In the genomic region with DNA sequence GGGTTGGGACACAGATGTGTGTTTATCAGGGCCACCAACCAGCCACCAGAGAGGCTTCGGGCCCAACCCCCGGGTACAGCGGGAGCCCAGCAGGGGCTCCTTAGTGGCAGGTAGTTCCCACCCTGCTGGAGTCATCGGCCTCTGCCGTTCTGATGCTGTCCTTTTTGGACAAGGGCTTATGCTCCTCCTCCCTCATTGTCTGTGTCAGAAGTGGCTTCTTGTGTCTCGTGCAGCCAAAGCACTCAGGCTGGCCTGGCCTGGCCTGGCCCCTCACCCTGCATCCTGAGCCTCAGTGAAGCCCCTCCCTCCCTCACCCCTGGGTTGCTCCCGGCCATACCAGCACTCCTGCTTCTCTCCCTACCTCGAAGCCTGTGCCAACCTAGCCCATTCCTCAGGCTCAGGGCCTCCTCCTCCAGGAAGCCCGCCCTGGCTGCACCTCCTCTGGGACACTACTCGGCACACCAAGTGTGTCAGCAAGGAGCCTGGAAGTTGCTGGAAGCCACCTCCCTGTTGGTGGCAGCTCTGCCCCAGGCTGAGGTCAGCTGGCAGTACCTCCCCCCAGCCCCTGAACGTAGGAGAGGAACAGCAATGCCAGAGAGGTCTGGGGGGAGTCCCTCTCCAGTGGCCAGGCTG, we compare ENCODE assay signal across 2 cellular contexts.
TF ChIP-seq lines count a peak whose summit lies in the region.

No MANE protein-coding gene starts in this region.

TF ChIP-seq in A549, 52 proteins besides CTCF, POLR2A, EP300 and RAD21:
- TF ChIP-seq ZFP36 (IDR thresholded peaks at IDR 0.05; ENCODE audit: borderline replicate concordance, partially characterized antibody) (peak; percentile 88), KDM1A (IDR thresholded peaks at IDR 0.05; ENCODE audit: low read depth) (no peak)

TF ChIP-seq in K562, 482 proteins besides CTCF, POLR2A, EP300 and RAD21:
- TF ChIP-seq TRIM28 (IDR thresholded peaks at IDR 0.05) (no peak), RCOR1 (IDR thresholded peaks at IDR 0.05; ENCODE audit: borderline replicate concordance in 1 of 2, low read depth in 2 of 2, low read length in 2 of 2) (0 out of 4 replicates have a peak, but pooled peaks of 1 of the 2 experiments have one; percentile 15), CBX1 (IDR thresholded peaks at IDR 0.05; ENCODE audit: low read depth) (0 out of 2 replicates have a peak, but pooled peaks have one; percentile 40), PTBP1 (IDR thresholded peaks at IDR 0.05; ENCODE audit: low read depth, low read length) (0 out of 2 replicates have a peak, but pooled peaks have one; percentile 74), RBM25 (IDR thresholded peaks at IDR 0.05; ENCODE audit: low read depth, low read length, severe bottlenecking) (peak; percentile 66), ESRRB (CRISPR knock-in tag; IDR thresholded peaks at IDR 0.05; ENCODE audit: borderline replicate concordance) (no peak), ATF1 (CRISPR knock-in tag; IDR thresholded peaks at IDR 0.05) (no peak), ATF1 (tag; IDR thresholded peaks at IDR 0.05) (no peak), ZFP36 (IDR thresholded peaks at IDR 0.05; ENCODE audit: low read depth, low read length, partially characterized antibody) (peak; percentile 99), KLF16 (IDR thresholded peaks at IDR 0.05) (no peak), TAF15 (IDR thresholded peaks at IDR 0.05; ENCODE audit: low read depth, low read length) (no peak), NCOA2 (IDR thresholded peaks at IDR 0.05; ENCODE audit: partially characterized antibody in 2 of 2) (no peak), CBX2 (IDR thresholded peaks at IDR 0.05; ENCODE audit: insufficient read depth, low read length, poor library complexity, severe bottlenecking) (no peak), MTF1 (CRISPR knock-in tag; IDR thresholded peaks at IDR 0.05; ENCODE audit: borderline replicate concordance) (no peak), SAFB2 (IDR thresholded peaks at IDR 0.05; ENCODE audit: borderline replicate concordance, low read depth, low read length, severe bottlenecking) (no peak), SMARCA5 (IDR thresholded peaks at IDR 0.05) (peak; percentile 88), COPS2 (conservative IDR thresholded peaks at IDR 0.05) (no peak), ZBED1 (IDR thresholded peaks at IDR 0.05) (no peak), PHF8 (IDR thresholded peaks at IDR 0.05; ENCODE audit: borderline replicate concordance, low read length) (no peak), ZNF408 (CRISPR knock-in tag; IDR thresholded peaks at IDR 0.05; ENCODE audit: low read depth) (no peak), BCOR (IDR thresholded peaks at IDR 0.05) (peak; percentile 92), SRSF3 (IDR thresholded peaks at IDR 0.05; ENCODE audit: insufficient read depth, low read length) (no peak), ZNF445 (CRISPR knock-in tag; IDR thresholded peaks at IDR 0.05; ENCODE audit: low read depth) (no peak), SMARCE1 (IDR thresholded peaks at IDR 0.05) (no peak), KLF1 (tag; IDR thresholded peaks at IDR 0.05) (no peak), WHSC1 (IDR thresholded peaks at IDR 0.05; ENCODE audit: low read length) (no peak), BRCA1 (IDR thresholded peaks at IDR 0.05) (no peak), BRCA1 (CRISPR knock-in tag; IDR thresholded peaks at IDR 0.05) (no peak), ZNF436 (CRISPR knock-in tag; IDR thresholded peaks at IDR 0.05) (peak; percentile 92), NFATC3 (IDR thresholded peaks at IDR 0.05) (no peak), MIER1 (IDR thresholded peaks at IDR 0.05; ENCODE audit: low read depth) (no peak), HDAC2 (IDR thresholded peaks at IDR 0.05) (0 out of 2 replicates have a peak, but pooled peaks have one; percentile 22), SIRT6 (IDR thresholded peaks at IDR 0.05; ENCODE audit: low read depth, low read length) (no peak), SRSF7 (optimal IDR thresholded peaks at IDR 0.05; ENCODE audit: low read depth, low read length) (no peak), MAZ (CRISPR knock-in tag; conservative IDR thresholded peaks at IDR 0.05 in 1 of 2, IDR thresholded peaks at IDR 0.05 in 1 of 2) (no peak), HIVEP1 (CRISPR knock-in tag; IDR thresholded peaks at IDR 0.05) (no peak)
- TF ChIP-seq, protein P1, sequence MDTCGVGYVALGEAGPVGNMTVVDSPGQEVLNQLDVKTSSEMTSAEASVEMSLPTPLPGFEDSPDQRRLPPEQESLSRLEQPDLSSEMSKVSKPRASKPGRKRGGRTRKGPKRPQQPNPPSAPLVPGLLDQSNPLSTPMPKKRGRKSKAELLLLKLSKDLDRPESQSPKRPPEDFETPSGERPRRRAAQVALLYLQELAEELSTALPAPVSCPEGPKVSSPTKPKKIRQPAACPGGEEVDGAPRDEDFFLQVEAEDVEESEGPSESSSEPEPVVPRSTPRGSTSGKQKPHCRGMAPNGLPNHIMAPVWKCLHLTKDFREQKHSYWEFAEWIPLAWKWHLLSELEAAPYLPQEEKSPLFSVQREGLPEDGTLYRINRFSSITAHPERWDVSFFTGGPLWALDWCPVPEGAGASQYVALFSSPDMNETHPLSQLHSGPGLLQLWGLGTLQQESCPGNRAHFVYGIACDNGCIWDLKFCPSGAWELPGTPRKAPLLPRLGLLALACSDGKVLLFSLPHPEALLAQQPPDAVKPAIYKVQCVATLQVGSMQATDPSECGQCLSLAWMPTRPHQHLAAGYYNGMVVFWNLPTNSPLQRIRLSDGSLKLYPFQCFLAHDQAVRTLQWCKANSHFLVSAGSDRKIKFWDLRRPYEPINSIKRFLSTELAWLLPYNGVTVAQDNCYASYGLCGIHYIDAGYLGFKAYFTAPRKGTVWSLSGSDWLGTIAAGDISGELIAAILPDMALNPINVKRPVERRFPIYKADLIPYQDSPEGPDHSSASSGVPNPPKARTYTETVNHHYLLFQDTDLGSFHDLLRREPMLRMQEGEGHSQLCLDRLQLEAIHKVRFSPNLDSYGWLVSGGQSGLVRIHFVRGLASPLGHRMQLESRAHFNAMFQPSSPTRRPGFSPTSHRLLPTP (IDR thresholded peaks at IDR 0.05; ENCODE audit: borderline replicate concordance, extremely low read depth, insufficient read length): peak; percentile 65
- TF ChIP-seq, protein P2, sequence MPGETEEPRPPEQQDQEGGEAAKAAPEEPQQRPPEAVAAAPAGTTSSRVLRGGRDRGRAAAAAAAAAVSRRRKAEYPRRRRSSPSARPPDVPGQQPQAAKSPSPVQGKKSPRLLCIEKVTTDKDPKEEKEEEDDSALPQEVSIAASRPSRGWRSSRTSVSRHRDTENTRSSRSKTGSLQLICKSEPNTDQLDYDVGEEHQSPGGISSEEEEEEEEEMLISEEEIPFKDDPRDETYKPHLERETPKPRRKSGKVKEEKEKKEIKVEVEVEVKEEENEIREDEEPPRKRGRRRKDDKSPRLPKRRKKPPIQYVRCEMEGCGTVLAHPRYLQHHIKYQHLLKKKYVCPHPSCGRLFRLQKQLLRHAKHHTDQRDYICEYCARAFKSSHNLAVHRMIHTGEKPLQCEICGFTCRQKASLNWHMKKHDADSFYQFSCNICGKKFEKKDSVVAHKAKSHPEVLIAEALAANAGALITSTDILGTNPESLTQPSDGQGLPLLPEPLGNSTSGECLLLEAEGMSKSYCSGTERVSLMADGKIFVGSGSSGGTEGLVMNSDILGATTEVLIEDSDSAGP (CRISPR knock-in tag; IDR thresholded peaks at IDR 0.05): 0 out of 2 replicates have a peak, but pooled peaks have one; percentile 3
- TF ChIP-seq, protein P3, sequence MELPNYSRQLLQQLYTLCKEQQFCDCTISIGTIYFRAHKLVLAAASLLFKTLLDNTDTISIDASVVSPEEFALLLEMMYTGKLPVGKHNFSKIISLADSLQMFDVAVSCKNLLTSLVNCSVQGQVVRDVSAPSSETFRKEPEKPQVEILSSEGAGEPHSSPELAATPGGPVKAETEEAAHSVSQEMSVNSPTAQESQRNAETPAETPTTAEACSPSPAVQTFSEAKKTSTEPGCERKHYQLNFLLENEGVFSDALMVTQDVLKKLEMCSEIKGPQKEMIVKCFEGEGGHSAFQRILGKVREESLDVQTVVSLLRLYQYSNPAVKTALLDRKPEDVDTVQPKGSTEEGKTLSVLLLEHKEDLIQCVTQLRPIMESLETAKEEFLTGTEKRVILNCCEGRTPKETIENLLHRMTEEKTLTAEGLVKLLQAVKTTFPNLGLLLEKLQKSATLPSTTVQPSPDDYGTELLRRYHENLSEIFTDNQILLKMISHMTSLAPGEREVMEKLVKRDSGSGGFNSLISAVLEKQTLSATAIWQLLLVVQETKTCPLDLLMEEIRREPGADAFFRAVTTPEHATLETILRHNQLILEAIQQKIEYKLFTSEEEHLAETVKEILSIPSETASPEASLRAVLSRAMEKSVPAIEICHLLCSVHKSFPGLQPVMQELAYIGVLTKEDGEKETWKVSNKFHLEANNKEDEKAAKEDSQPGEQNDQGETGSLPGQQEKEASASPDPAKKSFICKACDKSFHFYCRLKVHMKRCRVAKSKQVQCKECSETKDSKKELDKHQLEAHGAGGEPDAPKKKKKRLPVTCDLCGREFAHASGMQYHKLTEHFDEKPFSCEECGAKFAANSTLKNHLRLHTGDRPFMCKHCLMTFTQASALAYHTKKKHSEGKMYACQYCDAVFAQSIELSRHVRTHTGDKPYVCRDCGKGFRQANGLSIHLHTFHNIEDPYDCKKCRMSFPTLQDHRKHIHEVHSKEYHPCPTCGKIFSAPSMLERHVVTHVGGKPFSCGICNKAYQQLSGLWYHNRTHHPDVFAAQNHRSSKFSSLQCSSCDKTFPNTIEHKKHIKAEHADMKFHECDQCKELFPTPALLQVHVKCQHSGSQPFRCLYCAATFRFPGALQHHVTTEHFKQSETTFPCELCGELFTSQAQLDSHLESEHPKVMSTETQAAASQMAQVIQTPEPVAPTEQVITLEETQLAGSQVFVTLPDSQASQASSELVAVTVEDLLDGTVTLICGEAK (IDR thresholded peaks at IDR 0.05): no peak
- TF ChIP-seq, protein P3 (CRISPR knock-in tag; IDR thresholded peaks at IDR 0.05): no peak
- TF ChIP-seq, protein P4, sequence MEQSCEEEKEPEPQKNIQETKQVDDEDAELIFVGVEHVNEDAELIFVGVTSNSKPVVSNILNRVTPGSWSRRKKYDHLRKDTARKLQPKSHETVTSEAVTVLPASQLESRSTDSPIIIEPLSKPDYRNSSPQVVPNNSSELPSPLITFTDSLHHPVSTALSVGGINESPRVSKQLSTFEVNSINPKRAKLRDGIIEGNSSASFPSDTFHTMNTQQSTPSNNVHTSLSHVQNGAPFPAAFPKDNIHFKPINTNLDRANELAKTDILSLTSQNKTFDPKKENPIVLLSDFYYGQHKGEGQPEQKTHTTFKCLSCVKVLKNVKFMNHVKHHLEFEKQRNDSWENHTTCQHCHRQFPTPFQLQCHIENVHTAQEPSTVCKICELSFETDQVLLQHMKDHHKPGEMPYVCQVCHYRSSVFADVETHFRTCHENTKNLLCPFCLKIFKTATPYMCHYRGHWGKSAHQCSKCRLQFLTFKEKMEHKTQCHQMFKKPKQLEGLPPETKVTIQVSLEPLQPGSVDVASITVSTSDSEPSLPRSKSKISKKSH (CRISPR knock-in tag; IDR thresholded peaks at IDR 0.05): no peak
- TF ChIP-seq, protein P5, sequence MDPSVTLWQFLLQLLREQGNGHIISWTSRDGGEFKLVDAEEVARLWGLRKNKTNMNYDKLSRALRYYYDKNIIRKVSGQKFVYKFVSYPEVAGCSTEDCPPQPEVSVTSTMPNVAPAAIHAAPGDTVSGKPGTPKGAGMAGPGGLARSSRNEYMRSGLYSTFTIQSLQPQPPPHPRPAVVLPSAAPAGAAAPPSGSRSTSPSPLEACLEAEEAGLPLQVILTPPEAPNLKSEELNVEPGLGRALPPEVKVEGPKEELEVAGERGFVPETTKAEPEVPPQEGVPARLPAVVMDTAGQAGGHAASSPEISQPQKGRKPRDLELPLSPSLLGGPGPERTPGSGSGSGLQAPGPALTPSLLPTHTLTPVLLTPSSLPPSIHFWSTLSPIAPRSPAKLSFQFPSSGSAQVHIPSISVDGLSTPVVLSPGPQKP (CRISPR knock-in tag; IDR thresholded peaks at IDR 0.05): no peak
